ENCODE assay signal across 23 cellular contexts in genomic region chr21:30582850-30583249, GRCh38. TPM values are rescaled to one million over a fixed set of nuclear protein-coding genes. Genes with fewer than 3 reads are reported as not detected.
"Had no signal": no experiment of that assay in that cellular context is flagged by ENCODE, and none has a peak within 500 bp of the region (broad histone marks: within the 10 kb centered on the region; RNA-seq: fewer than 3 reads in every experiment).

No MANE protein-coding gene starts in this region.

- H3K27me3 ChIP-seq: SJSA1 had no signal

- H3K4me2 ChIP-seq: KMS-11, SK-N-SH had no signal

- H3K4me3 ChIP-seq: K562, SJSA1 had no signal

- H3K27ac ChIP-seq: HL-60, KMS-11, SJSA1 had no signal

- H3K9ac ChIP-seq: KMS-11, SK-N-SH had no signal

- DNase-seq: Kasumi-1, MM.1S, NCI-H1092 treated with DMSO at 0.1 percent for 48 hours, NCI-H1436, NCI-H187, NCI-H2029, NCI-H2081 treated with DMSO at 0.1 percent for 48 hours, NCI-H2227 treated with DMSO at 0.1 percent for 48 hours, NCI-H524, NCI-H526 treated with DMSO at 0.1 percent for 48 hours, NCI-H774, Right ventricle myocardium superior, RPMI8226, SIG-M5, SK-N-SH, SW 1271 had no signal

- ATAC-seq: K562 had no signal

- H3K36me3 ChIP-seq: SJSA1 had no signal

- H3K4me1 ChIP-seq: SJSA1 had no signal

- H3K9me3 ChIP-seq: SJSA1, SK-N-SH had no signal

RNA-seq across cellular contexts. Expression of gene KRTAP22-2, which starts 7.3 kb away (rescaled TPM):
- total RNA-seq: K562, M059J, NCI-H460, Right ventricle myocardium superior, SJSA1 had no signal
- polyA plus RNA-seq: IgD-negative memory B cell, K562, SK-N-SH had no signal

RNA-seq across cellular contexts. Expression of gene KRTAP6-3, which starts 9.4 kb away (rescaled TPM):
- total RNA-seq: M059J, NCI-H460, Right ventricle myocardium superior, SJSA1 had no signal
- polyA plus RNA-seq: IgD-negative memory B cell, K562, SK-N-SH had no signal

RNA-seq across cellular contexts. Expression of gene KRTAP6-2, which starts 15.9 kb away (rescaled TPM):
- total RNA-seq: K562, M059J, NCI-H460, Right ventricle myocardium superior, SJSA1 had no signal
- polyA plus RNA-seq: IgD-negative memory B cell, K562, SK-N-SH had no signal

RNA-seq across cellular contexts. Expression of gene KRTAP22-1, which starts 18.0 kb away (rescaled TPM):
- total RNA-seq: K562, M059J, NCI-H460, Right ventricle myocardium superior, SJSA1 had no signal
- polyA plus RNA-seq: IgD-negative memory B cell, K562, SK-N-SH had no signal

RNA-seq across cellular contexts. Expression of gene KRTAP19-7, which starts 21.7 kb away (rescaled TPM):
- total RNA-seq: K562, M059J, NCI-H460, Right ventricle myocardium superior, SJSA1 had no signal
- polyA plus RNA-seq: IgD-negative memory B cell, K562, SK-N-SH had no signal
